In genomic region chr3:123292321-123293310, GRCh38 we compare ENCODE assay signal across 26 cellular contexts.
DNase-seq lines count a peak whose midpoint lies in the region; ATAC-seq and TF ChIP-seq lines count a peak whose summit lies in the region.
"Had no signal": no experiment of that assay in that cellular context is flagged by ENCODE, and none has a peak within 500 bp of the region (broad histone marks: within the 10 kb centered on the region; RNA-seq: fewer than 3 reads in every experiment).

No MANE protein-coding gene starts in this region.

- H3K27me3 ChIP-seq in left ventricle myocardium inferior (ENCODE audit: low read depth): no peaks in the 10 kb centered on the region

- no peaks in the 10 kb centered on the region for H3K9me3 Mint-ChIP-seq in type B pancreatic cell
- no peaks in the 10 kb centered on the region for H3K9me3 Mint-ChIP-seq in activated CD8-positive, alpha-beta memory T cell treated with anti-CD3 and anti-CD28 coated beads, Interleukin-2, amount 10 ng/mL, durations not matched to agents 7 days and 5 days (ENCODE audit: low read depth)
- H3K9me3 Mint-ChIP-seq: immature natural killer cell; natural killer cell treated with Interleukin-12 subunit alpha and Interleukin-12 subunit beta and Interleukin-15 and Interleukin-18, amount 100 ng/mL, for 72 hours had no signal

- no peak overlapping the region for H3K27ac Mint-ChIP-seq in type B pancreatic cell
- H3K27ac Mint-ChIP-seq in activated CD8-positive, alpha-beta memory T cell treated with anti-CD3 and anti-CD28 coated beads, Interleukin-2, amount 10 ng/mL, durations not matched to agents 7 days and 5 days: no peak overlapping the region
- H3K27ac Mint-ChIP-seq: activated naive CD8-positive, alpha-beta T cell; immature natural killer cell; natural killer cell treated with Interleukin-12 subunit alpha and Interleukin-12 subunit beta and Interleukin-15 and Interleukin-18, amount 100 ng/mL, for 72 hours had no signal

- H3K27ac ChIP-seq in left ventricle myocardium inferior (replicated peaks): peak overlapping the region; percentile 19
- H3K27ac ChIP-seq: KMS-11, PC-9 had no signal

- intact Hi-C loops in left ventricle myocardium inferior (cut with micrococcal nuclease): no loop called here
- intact Hi-C loops in Right ventricle myocardium superior (cut with DNase I): no loop called here

- peaks cover 34% of the 10 kb centered on the region for H3K4me1 ChIP-seq in left ventricle myocardium inferior

- TF ChIP-seq CTCF in left ventricle myocardium inferior (IDR thresholded peaks at IDR 0.05; ENCODE audit: borderline replicate concordance) (no peak), type B pancreatic cell (conservative IDR thresholded peaks at IDR 0.05) (no peak)

- H3K4me3 ChIP-seq in left ventricle myocardium inferior: no peak overlapping the region
- H3K4me3 ChIP-seq: coronary artery, PC-9 had no signal

- no peaks in the 10 kb centered on the region for H3K27me3 Mint-ChIP-seq in type B pancreatic cell
- no peaks in the 10 kb centered on the region for H3K27me3 Mint-ChIP-seq in activated CD8-positive, alpha-beta memory T cell treated with anti-CD3 and anti-CD28 coated beads, Interleukin-2, amount 10 ng/mL, durations not matched to agents 7 days and 5 days
- H3K27me3 Mint-ChIP-seq: activated naive CD8-positive, alpha-beta T cell had no signal

- DNase-seq in left ventricle myocardium inferior: no peak
- DNase-seq in Right ventricle myocardium superior: no peak
- peak; percentile 65 for DNase-seq in NCI-H69 (lab: John Stamatoyannopoulos, UW)
- DNase-seq in left lobe of liver (ENCODE audit: low spot score): no peak
- DNase-seq in type B pancreatic cell (ENCODE audit: extremely low spot score, unreplicated experiment): peak; percentile 54
- no peak for DNase-seq in activated CD8-positive, alpha-beta memory T cell treated with anti-CD3 and anti-CD28 coated beads, Interleukin-2, amount 10 ng/mL, durations not matched to agents 7 days and 5 days
- no peak for DNase-seq in NCI-H1930 (lab: John Stamatoyannopoulos, UW)
- DNase-seq: ACHN; activated CD4-positive, alpha-beta T cell treated with anti-CD3 and anti-CD28 coated beads, Interleukin-2, amount 50 U/mL, for 1 hour; anterior cingulate cortex; COR-L47; foreskin melanocyte; HCEC 1CT; hippocampal formation; immature natural killer cell; NCI-H1436; NK-92 treated with Interleukin-12 subunit alpha and Interleukin-12 subunit beta, amount 100 ng/mL, for 24 hours; PC-9; SIG-M5; T-helper 9 cell had no signal

- no peak for ATAC-seq in Right ventricle myocardium superior (ENCODE audit: poor library complexity)
- ATAC-seq in left lobe of liver: peak; percentile 12
- ATAC-seq in activated CD8-positive, alpha-beta memory T cell treated with anti-CD3 and anti-CD28 coated beads, Interleukin-2, amount 10 ng/mL, durations not matched to agents 7 days and 5 days: no peak
- no peak for ATAC-seq in HG03469 (IDR thresholded peaks at IDR 0.05; ENCODE audit: unreplicated experiment)
- ATAC-seq: esophagus mucosa; natural killer cell treated with Interleukin-12 subunit alpha and Interleukin-12 subunit beta and Interleukin-15 and Interleukin-18, amount 100 ng/mL, for 72 hours had no signal

- H3K36me3 Mint-ChIP-seq in type B pancreatic cell: no peaks in the 10 kb centered on the region
- no peaks in the 10 kb centered on the region for H3K36me3 Mint-ChIP-seq in activated CD8-positive, alpha-beta memory T cell treated with anti-CD3 and anti-CD28 coated beads, Interleukin-2, amount 10 ng/mL, durations not matched to agents 7 days and 5 days
- H3K36me3 Mint-ChIP-seq: activated naive CD8-positive, alpha-beta T cell; immature natural killer cell; natural killer cell treated with Interleukin-12 subunit alpha and Interleukin-12 subunit beta and Interleukin-15 and Interleukin-18, amount 100 ng/mL, for 72 hours had no signal

- peaks cover 71% of the 10 kb centered on the region for H3K36me3 ChIP-seq in left ventricle myocardium inferior

- no peak overlapping the region for H3K4me3 Mint-ChIP-seq in type B pancreatic cell
- H3K4me3 Mint-ChIP-seq in activated CD8-positive, alpha-beta memory T cell treated with anti-CD3 and anti-CD28 coated beads, Interleukin-2, amount 10 ng/mL, durations not matched to agents 7 days and 5 days: no peak overlapping the region
- H3K4me3 Mint-ChIP-seq: activated naive CD8-positive, alpha-beta T cell; immature natural killer cell; natural killer cell treated with Interleukin-12 subunit alpha and Interleukin-12 subunit beta and Interleukin-15 and Interleukin-18, amount 100 ng/mL, for 72 hours had no signal

- H3K4me1 Mint-ChIP-seq in type B pancreatic cell (ENCODE audit: unreplicated experiment): no peaks in the 10 kb centered on the region
- no peaks in the 10 kb centered on the region for H3K4me1 Mint-ChIP-seq in activated CD8-positive, alpha-beta memory T cell treated with anti-CD3 and anti-CD28 coated beads, Interleukin-2, amount 10 ng/mL, durations not matched to agents 7 days and 5 days
- H3K4me1 Mint-ChIP-seq: immature natural killer cell had no signal

- CTCF ChIA-PET in activated CD8-positive, alpha-beta memory T cell treated with anti-CD3 and anti-CD28 coated beads, Interleukin-2, amount 10 ng/mL, durations not matched to agents 7 days and 5 days (lab: Charles Lee): no interaction called here

- no peaks in the 10 kb centered on the region for H3K9me3 ChIP-seq in left ventricle myocardium inferior (replicated peaks)

Comparison
In these comparisons a context has a peak if more than half of its experiments do, and no peak if none do; other contexts are left out.
1. DNase-seq: peak in NCI-H69 (single experiment) and type B pancreatic cell (single experiment); none in left ventricle myocardium inferior (single experiment), Right ventricle myocardium superior (single experiment), left lobe of liver (single experiment), activated CD8-positive, alpha-beta memory T cell treated with anti-CD3 and anti-CD28 coated beads, Interleukin-2, amount 10 ng/mL, durations not matched to agents 7 days and 5 days (single experiment) and NCI-H1930 (0 of 2).